ENCODE assay signal across 10 cellular contexts in genomic region chr9:133354766-133355165, GRCh38. TPM values are rescaled to one million over a fixed set of nuclear protein-coding genes. Genes with fewer than 3 reads are reported as not detected.
DNase-seq lines count a peak whose midpoint lies in the region; ATAC-seq, FAIRE-seq and TF ChIP-seq lines count a peak whose summit lies in the region.
"Had no signal": no experiment of that assay in that cellular context is flagged by ENCODE, and none has a peak within 500 bp of the region (broad histone marks: within the 10 kb centered on the region; RNA-seq: fewer than 3 reads in every experiment).

No MANE protein-coding gene starts in this region.

- H3K9me3 ChIP-seq in GM12878 (replicated peaks; ENCODE audit: control insufficient read depth, insufficient read depth, low read length): no peaks in the 10 kb centered on the region
- H3K9me3 ChIP-seq in skeletal muscle tissue (ENCODE audit: control insufficient read depth in 3 of 3, low read length in 3 of 3): no peaks in the 10 kb centered on the region
- no peaks in the 10 kb centered on the region for H3K9me3 ChIP-seq in suprapubic skin
- H3K9me3 ChIP-seq: left lung had no signal

- SMC1A ChIA-PET in GM12878 (lab: Charles Lee; ENCODE audit: uncharacterized antibody, unreplicated experiment): no interaction called here

- no peaks in the 10 kb centered on the region for H3K27me3 ChIP-seq in GM12878 (replicated peaks in 1 of 2; ENCODE audit: control insufficient read depth in 2 of 2, insufficient read depth in 2 of 2, low read length in 1 of 2)
- no peaks in the 10 kb centered on the region for H3K27me3 ChIP-seq in skeletal muscle tissue (ENCODE audit: control insufficient read depth in 3 of 3, insufficient read depth in 3 of 3, low read length in 3 of 3)
- H3K27me3 ChIP-seq in suprapubic skin: no peaks in the 10 kb centered on the region
- H3K27me3 ChIP-seq: left lung had no signal

- intact Hi-C loops in GM12878 (cut with micrococcal nuclease; ENCODE audit: unreplicated experiment): no loop called here

- no peaks in the 10 kb centered on the region for H3K27me3 Mint-ChIP-seq in activated T-cell treated with anti-CD3 and anti-CD28 coated beads, Interleukin-2, amount 50 U/mL, for 72 hours (ENCODE audit: low read depth)

- TF ChIP-seq EP300 in GM12878 (IDR thresholded peaks at IDR 0.05; ENCODE audit: borderline replicate concordance in 1 of 2, control insufficient read depth in 1 of 2, low read depth in 2 of 2, low read length in 2 of 2) (no peak), suprapubic skin (IDR thresholded peaks at IDR 0.05) (no peak)

- DNase-seq in activated T-cell treated with anti-CD3 and anti-CD28 coated beads, Interleukin-2, amount 50 U/mL, for 72 hours: peak in 1 of 2 donors; percentile 24
- DNase-seq in activated T-cell treated with anti-CD3 and anti-CD28 coated beads, Interleukin-2, amount 50 U/mL, for 1 hour: no peak
- DNase-seq in NOMO-1 (lab: John Stamatoyannopoulos, UW; ENCODE audit: unreplicated experiment in 2 of 2) (peak; percentile 67 to 71), GM12878 (ENCODE audit: low read depth, low spot score) (no peak), OCI-M2 (lab: John Stamatoyannopoulos, UW; ENCODE audit: unreplicated experiment) (no peak), suprapubic skin (ENCODE audit: low spot score in 2 of 2) (no peak)
- no peak for DNase-seq in activated CD8-positive, alpha-beta memory T cell treated with anti-CD3 and anti-CD28 coated beads, Interleukin-2, amount 50 U/mL, for 48 hours

- TF ChIP-seq POLR2A in GM12878 (IDR thresholded peaks at IDR 0.05; ENCODE audit: low read depth, low read length): peak; percentile 40
- TF ChIP-seq POLR2A in suprapubic skin (IDR thresholded peaks at IDR 0.05): no peak

- peaks cover 4% of the 10 kb centered on the region for H3K4me1 ChIP-seq in GM12878 (ENCODE audit: control insufficient read depth, insufficient read depth, low read length)
- peaks cover 28 to 53% (median 37%) of the 10 kb centered on the region in 3 donors for H3K4me1 ChIP-seq in skeletal muscle tissue (ENCODE audit: control insufficient read depth in 3 of 3, insufficient read depth in 3 of 3, low read length in 3 of 3)
- H3K4me1 ChIP-seq in suprapubic skin: peaks cover 46% of the 10 kb centered on the region

- in situ Hi-C loops in GM12878 (cut with MboI): no loop called here

- H4K20me1 ChIP-seq in GM12878 (ENCODE audit: control insufficient read depth, insufficient read depth): no peaks in the 10 kb centered on the region; the same call in 1 of the 2 replicates

- peaks cover 19 to 34% of the 10 kb centered on the region in 2 experiments for H3K36me3 ChIP-seq in GM12878 (ENCODE audit: control insufficient read depth in 2 of 2, insufficient read depth in 2 of 2, low read length in 1 of 2)
- H3K36me3 ChIP-seq in skeletal muscle tissue (ENCODE audit: control insufficient read depth in 3 of 3, insufficient read depth in 3 of 3, low read length in 3 of 3): peaks cover 46 to 57% (median 47%) of the 10 kb centered on the region in 3 donors
- H3K36me3 ChIP-seq in suprapubic skin: peaks cover 47% of the 10 kb centered on the region

- H3K9ac ChIP-seq in GM12878 (ENCODE audit: control insufficient read depth, insufficient read depth, low read length) (no peak overlapping the region), skeletal muscle tissue (ENCODE audit: low read depth in 1 of 3, low read length in 3 of 3) (peak overlapping the region; percentile 45 to 91 (median 47))

- no peak for ATAC-seq in activated T-cell treated with anti-CD3 and anti-CD28 coated beads, Interleukin-2, amount 50 U/mL, for 72 hours (replicated peaks in 1 of 2)
- ATAC-seq in GM12878: no peak
- ATAC-seq: left lung had no signal

- no TSS peak for BruUV-seq in GM12878 (replicated peaks; lab: Mats Ljungman, UMichigan)

- FAIRE-seq in GM12878 (lab: Jason Lieb, UNC): no peak
- FAIRE-seq: TTC549 had no signal

- peak overlapping the region; percentile 91; the same call in 1 of the 2 replicates for H3K4me3 ChIP-seq in GM12878
- H3K4me3 ChIP-seq in skeletal muscle tissue (ENCODE audit: low read length in 3 of 3): no peak overlapping the region
- no peak overlapping the region for H3K4me3 ChIP-seq in suprapubic skin

- H3K4me3 Mint-ChIP-seq in activated T-cell treated with anti-CD3 and anti-CD28 coated beads, Interleukin-2, amount 50 U/mL, for 72 hours: peak overlapping the region; percentile 91

- no peaks in the 10 kb centered on the region for H3K9me3 Mint-ChIP-seq in activated T-cell treated with anti-CD3 and anti-CD28 coated beads, Interleukin-2, amount 50 U/mL, for 72 hours

- CTCF ChIA-PET in GM12878 (lab: Yijun Ruan, JAX): interaction anchor here (3.1 kb wide), 1 partner anchor 17 kb away, joined by 16 read pairs; no protein-coding TSS in a partner anchor

- 92% methylated on average over 7 of the region's 7 CpGs for WGBS in GM12878 (ENCODE audit: insufficient coverage, insufficient replicate concordance, low lambda C conversion rate, missing lambda C conversion rate)
- 58% methylated on average over 4 of the region's 7 CpGs for WGBS in suprapubic skin

- H3K36me3 Mint-ChIP-seq in activated T-cell treated with anti-CD3 and anti-CD28 coated beads, Interleukin-2, amount 50 U/mL, for 72 hours (ENCODE audit: insufficient read depth in 2 of 2): peaks cover 7 to 12% of the 10 kb centered on the region in 2 donors

- H3K4me2 ChIP-seq in GM12878 (ENCODE audit: control insufficient read depth, insufficient read depth): no peak overlapping the region

- H3K27ac Mint-ChIP-seq in activated T-cell treated with anti-CD3 and anti-CD28 coated beads, Interleukin-2, amount 50 U/mL, for 72 hours: peak overlapping the region; percentile 43

- TF ChIP-seq RAD21 in GM12878 (IDR thresholded peaks at IDR 0.05; ENCODE audit: insufficient read depth, low read depth, low read length): no peak

- no peak overlapping the region for H3K27ac ChIP-seq in GM12878 (ENCODE audit: control insufficient read depth, insufficient read depth)
- H3K27ac ChIP-seq in skeletal muscle tissue (ENCODE audit: low read depth, low read length): no peak overlapping the region
- H3K27ac ChIP-seq in suprapubic skin: no peak overlapping the region

- RAD21 ChIA-PET in GM12878 (lab: Charles Lee; ENCODE audit: unreplicated experiment): no interaction called here

- POLR2A ChIA-PET in GM12878 (lab: Charles Lee): interaction anchor here (1.1 kb wide), 1 partner anchor 20 kb away, joined by 3 read pairs; no protein-coding TSS in a partner anchor

- H3K79me2 ChIP-seq in GM12878 (ENCODE audit: control insufficient read depth, insufficient read depth, low read length): peaks cover 30% of the 10 kb centered on the region

- H3K4me1 Mint-ChIP-seq in activated T-cell treated with anti-CD3 and anti-CD28 coated beads, Interleukin-2, amount 50 U/mL, for 72 hours (ENCODE audit: low read depth): peaks cover 82% of the 10 kb centered on the region

- no peak overlapping the region for H2AFZ ChIP-seq in GM12878 (ENCODE audit: control insufficient read depth, low read depth, low read length)

- TF ChIP-seq CTCF in GM12878 (IDR thresholded peaks at IDR 0.05 in 2 of 3, conservative IDR thresholded peaks at IDR 0.05 in 1 of 3; ENCODE audit: control insufficient read depth in 2 of 3, extremely low read depth in 1 of 3, insufficient read depth in 1 of 3, low read depth in 3 of 3, low read length in 3 of 3): no peak
- no peak for TF ChIP-seq CTCF in suprapubic skin (IDR thresholded peaks at IDR 0.05)

RNA-seq across cellular contexts. Expression of gene SURF1, which starts 1.5 kb away (rescaled TPM):
- total RNA-seq in activated T-cell treated with anti-CD3 and anti-CD28 coated beads, Interleukin-2, amount 50 U/mL, for 72 hours: 10 to 100 TPM; 32.7 to 33.4 TPM
- 4.2 and 4.7 TPM in 2 replicates for total RNA-seq in GM12878 (2013; cell fraction: nucleolus; rRNA removed)
- total RNA-seq in GM12878 (2014; rRNA removed) (20.1 and 23.1 TPM in 2 replicates), GM12878 (2014; rRNA removed; fragmentation: Illumina TruSeq; extraction: Trizol) (17.7 and 17.9 TPM in 2 replicates), GM12878 (2021) (27.6 and 27.9 TPM in 2 replicates), skeletal muscle tissue (24.5 TPM), suprapubic skin (10 to 100 TPM; 29.1 to 45.0 (median 33.4) TPM)
- polyA plus RNA-seq in GM12878 (2011; ENCODE audit: low read depth): 25.5 TPM
- polyA plus RNA-seq in GM12878 (2011; rRNA removed) (25.4 and 31.6 TPM in 2 replicates), GM12878 (2014; fragmentation: Illumina TruSeq; extraction: Trizol) (21.2 and 22.8 TPM in 2 replicates), GM12878 (2014; fragmentation: Nextera tagmentation; extraction: Ambion mirVana) (10 to 100 TPM; 19.2 to 34.6 TPM), GM12878 (2014; rRNA removed) (31.5 and 32.3 TPM in 2 replicates), GM12878 (2016; fragmentation: Nextera tagmentation; extraction: Ambion mirVana) (10 to 100 TPM; 45.6 to 46.4 TPM)
- 29.4 and 32.3 TPM in 2 replicates for polyA plus RNA-seq in GM12878 (2011; cell fraction: cytosol; rRNA removed)
- 37.9 and 49.3 TPM in 2 replicates for polyA plus RNA-seq in GM12878 (2011; cell fraction: nucleus; rRNA removed)
- 23.0 and 23.6 TPM in 2 replicates for polyA plus RNA-seq in GM12878 (2012)
- polyA minus RNA-seq in GM12878 (2011; rRNA and poly(A)+ RNA removed): 11.6 and 20.0 TPM in 2 replicates
- polyA minus RNA-seq in GM12878 (2011; cell fraction: cytosol; rRNA and poly(A)+ RNA removed): 4.4 and 4.9 TPM in 2 replicates
- polyA minus RNA-seq in GM12878 (2011; cell fraction: nucleus; rRNA and poly(A)+ RNA removed): 6.4 and 7.1 TPM in 2 replicates

RNA-seq across cellular contexts. Expression of gene SURF2, which starts 1.6 kb away (rescaled TPM):
- 10 to 100 TPM; 14.7 to 19.9 TPM for total RNA-seq in activated T-cell treated with anti-CD3 and anti-CD28 coated beads, Interleukin-2, amount 50 U/mL, for 72 hours
- total RNA-seq in GM12878 (2013; cell fraction: nucleolus; rRNA removed): 1.2 and 2.0 TPM in 2 replicates
- total RNA-seq in GM12878 (2014; rRNA removed): 25.6 and 31.3 TPM in 2 replicates
- 12.8 and 18.2 TPM in 2 replicates for total RNA-seq in GM12878 (2014; rRNA removed; fragmentation: Illumina TruSeq; extraction: Trizol)
- 19.4 and 23.4 TPM in 2 replicates for total RNA-seq in GM12878 (2021)
- polyA plus RNA-seq in GM12878 (2011; ENCODE audit: low read depth): 5.2 TPM
- 7.5 and 12.1 TPM in 2 replicates for polyA plus RNA-seq in GM12878 (2011; rRNA removed)
- polyA plus RNA-seq in GM12878 (2011; cell fraction: cytosol; rRNA removed): 15.4 and 20.1 TPM in 2 replicates
- polyA plus RNA-seq in GM12878 (2011; cell fraction: nucleus; rRNA removed): 13.5 and 21.6 TPM in 2 replicates
- polyA plus RNA-seq in GM12878 (2012): 15.3 and 18.6 TPM in 2 replicates
- polyA plus RNA-seq in GM12878 (2014; fragmentation: Illumina TruSeq; extraction: Trizol): 5.3 and 10.0 TPM in 2 replicates
- polyA plus RNA-seq in GM12878 (2014; fragmentation: Nextera tagmentation; extraction: Ambion mirVana): 1 to 10 TPM; 4.0 to 7.6 TPM
- polyA plus RNA-seq in GM12878 (2014; rRNA removed): 37.3 and 42.5 TPM in 2 replicates
- 10 to 100 TPM; 37.8 to 41.7 TPM for polyA plus RNA-seq in GM12878 (2016; fragmentation: Nextera tagmentation; extraction: Ambion mirVana)
- 4.0 and 6.0 TPM in 2 replicates for polyA minus RNA-seq in GM12878 (2011; rRNA and poly(A)+ RNA removed)
- polyA minus RNA-seq in GM12878 (2011; cell fraction: cytosol; rRNA and poly(A)+ RNA removed): 5.1 and 12.0 TPM in 2 replicates
- polyA minus RNA-seq in GM12878 (2011; cell fraction: nucleus; rRNA and poly(A)+ RNA removed): 2.8 and 6.6 TPM in 2 replicates
- total RNA-seq in skeletal muscle tissue: 12.5 TPM
- total RNA-seq in suprapubic skin: 10 to 100 TPM; 15.3 to 42.3 (median 31.2) TPM

RNA-seq across cellular contexts. Expression of gene RPL7A, which starts 6.7 kb away (rescaled TPM):
- total RNA-seq in activated T-cell treated with anti-CD3 and anti-CD28 coated beads, Interleukin-2, amount 50 U/mL, for 72 hours: 1,000 to 10,000 TPM; 2,529 to 2,856 TPM
- 311 and 335 TPM in 2 replicates for total RNA-seq in GM12878 (2013; cell fraction: nucleolus; rRNA removed)
- total RNA-seq in GM12878 (2014; rRNA removed): 3,012 and 3,152 TPM in 2 replicates
- 4,456 and 4,552 TPM in 2 replicates for total RNA-seq in GM12878 (2014; rRNA removed; fragmentation: Illumina TruSeq; extraction: Trizol)
- total RNA-seq in GM12878 (2021): 3,952 and 4,036 TPM in 2 replicates
- 3,318 TPM for polyA plus RNA-seq in GM12878 (2011; ENCODE audit: low read depth)
- polyA plus RNA-seq in GM12878 (2011; rRNA removed): 2,241 and 2,769 TPM in 2 replicates
- polyA plus RNA-seq in GM12878 (2011; cell fraction: cytosol; rRNA removed): 3,977 and 4,009 TPM in 2 replicates
- polyA plus RNA-seq in GM12878 (2011; cell fraction: nucleus; rRNA removed): 1,384 and 1,496 TPM in 2 replicates
- polyA plus RNA-seq in GM12878 (2012): 3,660 and 4,993 TPM in 2 replicates
- polyA plus RNA-seq in GM12878 (2014; fragmentation: Illumina TruSeq; extraction: Trizol): 5,018 and 5,193 TPM in 2 replicates
- 1,000 to 10,000 TPM; 3,258 to 3,500 TPM for polyA plus RNA-seq in GM12878 (2014; fragmentation: Nextera tagmentation; extraction: Ambion mirVana)
- 3,393 and 3,435 TPM in 2 replicates for polyA plus RNA-seq in GM12878 (2014; rRNA removed)
- 100 to 1,000 TPM; 917 to 932 TPM for polyA plus RNA-seq in GM12878 (2016; fragmentation: Nextera tagmentation; extraction: Ambion mirVana)
- polyA minus RNA-seq in GM12878 (2011; rRNA and poly(A)+ RNA removed): 2,559 and 3,565 TPM in 2 replicates
- 727 and 817 TPM in 2 replicates for polyA minus RNA-seq in GM12878 (2011; cell fraction: cytosol; rRNA and poly(A)+ RNA removed)
- polyA minus RNA-seq in GM12878 (2011; cell fraction: nucleus; rRNA and poly(A)+ RNA removed): 270 and 379 TPM in 2 replicates
- 2,342 TPM for total RNA-seq in skeletal muscle tissue
- 1,000 to 10,000 TPM; 1,468 to 3,048 (median 2,531) TPM for total RNA-seq in suprapubic skin

RNA-seq across cellular contexts. Expression of gene MED22, which starts 6.8 kb away (rescaled TPM):
- total RNA-seq in activated T-cell treated with anti-CD3 and anti-CD28 coated beads, Interleukin-2, amount 50 U/mL, for 72 hours: 10 to 100 TPM; 27.4 to 31.5 TPM
- 63.8 and 82.8 TPM in 2 replicates for total RNA-seq in GM12878 (2013; cell fraction: nucleolus; rRNA removed)
- total RNA-seq in GM12878 (2014; rRNA removed) (21.5 and 25.5 TPM in 2 replicates), GM12878 (2014; rRNA removed; fragmentation: Illumina TruSeq; extraction: Trizol) (13.4 and 15.4 TPM in 2 replicates), GM12878 (2021) (31.8 and 35.4 TPM in 2 replicates), skeletal muscle tissue (13.0 TPM), suprapubic skin (10 to 100 TPM; 11.5 to 27.4 (median 18.8) TPM)
- 7.7 TPM for polyA plus RNA-seq in GM12878 (2011; ENCODE audit: low read depth)
- polyA plus RNA-seq in GM12878 (2011; rRNA removed) (10.6 and 26.1 TPM in 2 replicates), GM12878 (2014; fragmentation: Illumina TruSeq; extraction: Trizol) (6.2 and 15.0 TPM in 2 replicates), GM12878 (2014; fragmentation: Nextera tagmentation; extraction: Ambion mirVana) (1 to 10 TPM; 1.4 to 3.4 TPM), GM12878 (2014; rRNA removed) (42.0 and 42.1 TPM in 2 replicates), GM12878 (2016; fragmentation: Nextera tagmentation; extraction: Ambion mirVana) (10 to 100 TPM; 24.3 to 25.0 TPM)
- polyA plus RNA-seq in GM12878 (2011; cell fraction: cytosol; rRNA removed): 25.1 and 37.3 TPM in 2 replicates
- polyA plus RNA-seq in GM12878 (2011; cell fraction: nucleus; rRNA removed): 70.4 and 74.5 TPM in 2 replicates
- polyA plus RNA-seq in GM12878 (2012): 16.0 and 18.8 TPM in 2 replicates
- polyA minus RNA-seq in GM12878 (2011; rRNA and poly(A)+ RNA removed): 20.9 and 24.1 TPM in 2 replicates
- 5.6 and 6.7 TPM in 2 replicates for polyA minus RNA-seq in GM12878 (2011; cell fraction: cytosol; rRNA and poly(A)+ RNA removed)
- 12.9 and 26.4 TPM in 2 replicates for polyA minus RNA-seq in GM12878 (2011; cell fraction: nucleus; rRNA and poly(A)+ RNA removed)

RNA-seq across cellular contexts. Expression of gene SURF6, which starts 18.8 kb away (rescaled TPM):
- 10 to 100 TPM; 13.7 to 14.0 TPM for total RNA-seq in activated T-cell treated with anti-CD3 and anti-CD28 coated beads, Interleukin-2, amount 50 U/mL, for 72 hours
- 17.7 and 19.0 TPM in 2 replicates for total RNA-seq in GM12878 (2013; cell fraction: nucleolus; rRNA removed)
- total RNA-seq in GM12878 (2014; rRNA removed): 18.5 and 18.8 TPM in 2 replicates
- total RNA-seq in GM12878 (2014; rRNA removed; fragmentation: Illumina TruSeq; extraction: Trizol): 10.7 and 11.4 TPM in 2 replicates
- total RNA-seq in GM12878 (2021): 25.7 and 27.2 TPM in 2 replicates
- 4.6 TPM for polyA plus RNA-seq in GM12878 (2011; ENCODE audit: low read depth)
- polyA plus RNA-seq in GM12878 (2011; rRNA removed): 5.8 and 8.7 TPM in 2 replicates
- polyA plus RNA-seq in GM12878 (2011; cell fraction: cytosol; rRNA removed): 8.8 and 16.7 TPM in 2 replicates
- 14.9 and 25.2 TPM in 2 replicates for polyA plus RNA-seq in GM12878 (2011; cell fraction: nucleus; rRNA removed)
- polyA plus RNA-seq in GM12878 (2012): 15.2 and 15.3 TPM in 2 replicates
- polyA plus RNA-seq in GM12878 (2014; fragmentation: Illumina TruSeq; extraction: Trizol): 5.4 and 9.4 TPM in 2 replicates
- 1 to 10 TPM; 2.2 to 3.0 TPM for polyA plus RNA-seq in GM12878 (2014; fragmentation: Nextera tagmentation; extraction: Ambion mirVana)
- 23.0 and 23.2 TPM in 2 replicates for polyA plus RNA-seq in GM12878 (2014; rRNA removed)
- 10 to 100 TPM; 24.6 to 26.4 TPM for polyA plus RNA-seq in GM12878 (2016; fragmentation: Nextera tagmentation; extraction: Ambion mirVana)
- polyA minus RNA-seq in GM12878 (2011; rRNA and poly(A)+ RNA removed): 4.5 and 5.9 TPM in 2 replicates
- 3.1 and 3.2 TPM in 2 replicates for polyA minus RNA-seq in GM12878 (2011; cell fraction: cytosol; rRNA and poly(A)+ RNA removed)
- 3.9 and 5.5 TPM in 2 replicates for polyA minus RNA-seq in GM12878 (2011; cell fraction: nucleus; rRNA and poly(A)+ RNA removed)
- 7.8 TPM for total RNA-seq in skeletal muscle tissue
- total RNA-seq in suprapubic skin: 10 to 100 TPM; 11.5 to 17.1 (median 15.8) TPM

Comparison
In these comparisons a context has a peak if more than half of its experiments do, and no peak if none do; other contexts are left out.
1. DNase-seq: peak in NOMO-1 (2 of 2); none in activated T-cell treated with anti-CD3 and anti-CD28 coated beads, Interleukin-2, amount 50 U/mL, for 1 hour (single experiment), GM12878 (single experiment), OCI-M2 (single experiment), activated CD8-positive, alpha-beta memory T cell treated with anti-CD3 and anti-CD28 coated beads, Interleukin-2, amount 50 U/mL, for 48 hours (single experiment) and suprapubic skin (0 of 2).